In genomic region chr17:31321971-31322370, GRCh38 we compare ENCODE assay signal across 10 cellular contexts. TPM values are rescaled to one million over a fixed set of nuclear protein-coding genes. Genes with fewer than 3 reads are reported as not detected.
A peak's percentile ranks its signal among the peaks of the same experiment; 100 is the strongest.
DNase-seq lines count a peak whose midpoint lies in the region; ATAC-seq lines count a peak whose summit lies in the region.
"Had no signal": no experiment of that assay in that cellular context is flagged by ENCODE, and none has a peak within 500 bp of the region (broad histone marks: within the 10 kb centered on the region; RNA-seq: fewer than 3 reads in every experiment).

No MANE protein-coding gene starts in this region.

- H3K4me3 ChIP-seq in mesendoderm (ENCODE audit: low read length), result no peak overlapping the region

- H3K79me1 ChIP-seq in mesendoderm (ENCODE audit: low read length), result no peaks in the 10 kb centered on the region

- H3K4me1 Mint-ChIP-seq in T-cell, result peaks cover 23 to 32% (median 29%) of the 10 kb centered on the region in 3 donors
- H3K4me1 Mint-ChIP-seq in central memory CD8-positive, alpha-beta T cell, result peaks cover 29% of the 10 kb centered on the region
- peaks cover 24% of the 10 kb centered on the region for H3K4me1 Mint-ChIP-seq in stimulated activated memory B cell treated with anti-CD40 and anti-IgM and Interleukin-4, amounts not matched to agents 10 μg/mL and 1 μg/mL and 100 μg/mL, for 72 hours

- no peak overlapping the region for H3K18ac ChIP-seq in mesendoderm (ENCODE audit: low read length)

- H3K36me3 Mint-ChIP-seq in T-cell, result peaks cover 27% of the 10 kb centered on the region
- peaks cover 23% of the 10 kb centered on the region for H3K36me3 Mint-ChIP-seq in central memory CD8-positive, alpha-beta T cell (ENCODE audit: insufficient read depth)
- peaks cover 21% of the 10 kb centered on the region for H3K36me3 Mint-ChIP-seq in stimulated activated memory B cell treated with anti-CD40 and anti-IgM and Interleukin-4, amounts not matched to agents 10 μg/mL and 1 μg/mL and 100 μg/mL, for 72 hours

- H3K56ac ChIP-seq in mesendoderm (ENCODE audit: low read length), result no peak overlapping the region

- H3K4ac ChIP-seq in mesendoderm (ENCODE audit: low read depth, low read length), result no peak overlapping the region

- H2AK5ac ChIP-seq in mesendoderm (ENCODE audit: low read length), result no peak overlapping the region

- no peak overlapping the region for H3K27ac ChIP-seq in mesendoderm (ENCODE audit: low read depth, low read length)

- H3K27ac Mint-ChIP-seq in T-cell, result peak overlapping the region; percentile 95
- peak overlapping the region; percentile 96 for H3K27ac Mint-ChIP-seq in central memory CD8-positive, alpha-beta T cell (ENCODE audit: low read depth)
- peak overlapping the region; percentile 87 for H3K27ac Mint-ChIP-seq in stimulated activated memory B cell treated with anti-CD40 and anti-IgM and Interleukin-4, amounts not matched to agents 10 μg/mL and 1 μg/mL and 100 μg/mL, for 72 hours

- no peak overlapping the region for H3K4me2 ChIP-seq in mesendoderm (ENCODE audit: low read length)

- H4K8ac ChIP-seq in mesendoderm (ENCODE audit: low read depth, low read length), result no peak overlapping the region

- no peak overlapping the region for H2BK5ac ChIP-seq in mesendoderm (ENCODE audit: low read length)

- H3K79me2 ChIP-seq in mesendoderm (ENCODE audit: control insufficient read depth, insufficient read depth, low read length), result no peaks in the 10 kb centered on the region

- no peak overlapping the region for H2BK15ac ChIP-seq in mesendoderm (replicated peaks; ENCODE audit: low read depth)

- H3K9me3 Mint-ChIP-seq in T-cell, result no peaks in the 10 kb centered on the region
- H3K9me3 Mint-ChIP-seq in central memory CD8-positive, alpha-beta T cell, result no peaks in the 10 kb centered on the region
- no peaks in the 10 kb centered on the region for H3K9me3 Mint-ChIP-seq in stimulated activated memory B cell treated with anti-CD40 and anti-IgM and Interleukin-4, amounts not matched to agents 10 μg/mL and 1 μg/mL and 100 μg/mL, for 72 hours

- no peaks in the 10 kb centered on the region for H3K36me3 ChIP-seq in mesendoderm (ENCODE audit: control insufficient read depth, insufficient read depth, low read length)

- no peak overlapping the region for H2BK120ac ChIP-seq in mesendoderm (ENCODE audit: low read depth, low read length)

- no peaks in the 10 kb centered on the region for H3K27me3 Mint-ChIP-seq in T-cell
- H3K27me3 Mint-ChIP-seq in central memory CD8-positive, alpha-beta T cell, result no peaks in the 10 kb centered on the region
- no peaks in the 10 kb centered on the region for H3K27me3 Mint-ChIP-seq in stimulated activated memory B cell treated with anti-CD40 and anti-IgM and Interleukin-4, amounts not matched to agents 10 μg/mL and 1 μg/mL and 100 μg/mL, for 72 hours

- ATAC-seq in T-cell (replicated peaks in 1 of 4), result peak; percentile 31 to 51 (median 36)
- peak; percentile 35 for ATAC-seq in central memory CD8-positive, alpha-beta T cell (replicated peaks; ENCODE audit: extremely low read depth, poor library complexity, severe bottlenecking)
- no peak for ATAC-seq in stimulated activated memory B cell treated with anti-CD40 and anti-IgM and Interleukin-4, amounts not matched to agents 10 μg/mL and 1 μg/mL and 100 μg/mL, for 72 hours
- no peak for ATAC-seq in HG03565 (IDR thresholded peaks at IDR 0.05; ENCODE audit: unreplicated experiment)

- H3K27me3 ChIP-seq in mesendoderm (ENCODE audit: insufficient read depth, low read length, poor library complexity), result no peaks in the 10 kb centered on the region

- CTCF ChIA-PET in T-cell (lab: Charles Lee), result interaction anchor here in 1 of 2 donors (1.0 to 3.4 kb wide), 3 partner anchors 9 to 55 kb away, joined by 3 to 23 read pairs (median 3); partner anchors contain the start of gene EVI2B

- DNase-seq in activated CD4-positive, alpha-beta T cell treated with anti-CD3 and anti-CD28 coated beads for 48 hours, result peak; percentile 36
- DNase-seq in activated CD4-positive, alpha-beta T cell treated with anti-CD3 and anti-CD28 coated beads for 1 hour, result no peak
- DNase-seq in T-cell (peak in 13 of 34 experiments; percentile 13 to 41 (median 20)), mesendoderm (no peak)
- peak in 1 of 2 donors; percentile 31 for DNase-seq in central memory CD8-positive, alpha-beta T cell (ENCODE audit: low spot score in 2 of 2)
- no peak for DNase-seq in stimulated activated naive CD4-positive, alpha-beta T cell treated with Interleukin-2 at 50 U/mL for 16 hours (lab: John Stamatoyannopoulos, UW)
- DNase-seq: NCI-H146 had no signal

- no peaks in the 10 kb centered on the region for H3K4me1 ChIP-seq in mesendoderm (ENCODE audit: control insufficient read depth, low read depth, low read length)

- no peak overlapping the region for H4K5ac ChIP-seq in mesendoderm (ENCODE audit: low read length)

- WGBS in mesendoderm (ENCODE audit: extremely low coverage, insufficient coverage, low lambda C conversion rate), result no CpG with 5 or more reads among the region's 4 CpGs

- POLR2A ChIA-PET in T-cell (lab: Charles Lee), result interaction anchor here (0.5 to 1.4 kb wide), 8 partner anchors 9 to 503 kb away, joined by 3 to 6 read pairs (median 4); no protein-coding TSS in a partner anchor

- H3K4me3 Mint-ChIP-seq in T-cell, result peak overlapping the region; percentile 76 to 89 (median 87)
- peak overlapping the region; percentile 77 for H3K4me3 Mint-ChIP-seq in central memory CD8-positive, alpha-beta T cell
- H3K4me3 Mint-ChIP-seq in stimulated activated memory B cell treated with anti-CD40 and anti-IgM and Interleukin-4, amounts not matched to agents 10 μg/mL and 1 μg/mL and 100 μg/mL, for 72 hours, result peak overlapping the region; percentile 82

- H3K23ac ChIP-seq in mesendoderm (ENCODE audit: low read length), result no peak overlapping the region

- no peak overlapping the region for H3K9ac ChIP-seq in mesendoderm (ENCODE audit: low read length)

RNA-seq across cellular contexts. Expression of gene EVI2A, which starts 0.5 kb away (rescaled TPM):
- 10 to 100 TPM; 42.3 to 84.9 (median 80.0) TPM for total RNA-seq in T-cell
- not detected for polyA plus RNA-seq in mesendoderm (2013, experiment 1 of 2)
- polyA plus RNA-seq in mesendoderm (2013, experiment 2 of 2), result not detected
- polyA plus RNA-seq: neural cell had no signal

RNA-seq across cellular contexts. Expression of gene EVI2B, which starts 8.1 kb away (rescaled TPM):
- 100 to 1,000 TPM in 4 of 5 donors, 10 to 100 TPM in 1; 86.2 to 130 (median 111) TPM for total RNA-seq in T-cell
- not detected for polyA plus RNA-seq in mesendoderm (2013, experiment 1 of 2)
- not detected for polyA plus RNA-seq in mesendoderm (2013, experiment 2 of 2)
- polyA plus RNA-seq: neural cell had no signal

RNA-seq across cellular contexts. Expression of gene OMG, which starts 24.9 kb away (rescaled TPM):
- 1 to 10 TPM in 1 of 5 donors, under 1 TPM in 4; 0.43 to 1.1 (median 0.80) TPM for total RNA-seq in T-cell
- not detected for polyA plus RNA-seq in mesendoderm (2013, experiment 1 of 2)
- polyA plus RNA-seq in mesendoderm (2013, experiment 2 of 2), result not detected
- polyA plus RNA-seq: neural cell had no signal

Comparison
In these comparisons a context has a peak if more than half of its experiments do, and no peak if none do; other contexts are left out.
1. ATAC-seq: peak in T-cell (4 of 4) and central memory CD8-positive, alpha-beta T cell (single experiment); none in stimulated activated memory B cell treated with anti-CD40 and anti-IgM and Interleukin-4, amounts not matched to agents 10 μg/mL and 1 μg/mL and 100 μg/mL, for 72 hours (single experiment) and HG03565 (single experiment).
2. Peak in every context shown above with its lines, with median percentiles within 50 percentile points of each other: H3K27ac Mint-ChIP-seq and H3K4me3 Mint-ChIP-seq.